Comparison of ENCODE assay signal across 1 cellular context in the genomic region with DNA sequence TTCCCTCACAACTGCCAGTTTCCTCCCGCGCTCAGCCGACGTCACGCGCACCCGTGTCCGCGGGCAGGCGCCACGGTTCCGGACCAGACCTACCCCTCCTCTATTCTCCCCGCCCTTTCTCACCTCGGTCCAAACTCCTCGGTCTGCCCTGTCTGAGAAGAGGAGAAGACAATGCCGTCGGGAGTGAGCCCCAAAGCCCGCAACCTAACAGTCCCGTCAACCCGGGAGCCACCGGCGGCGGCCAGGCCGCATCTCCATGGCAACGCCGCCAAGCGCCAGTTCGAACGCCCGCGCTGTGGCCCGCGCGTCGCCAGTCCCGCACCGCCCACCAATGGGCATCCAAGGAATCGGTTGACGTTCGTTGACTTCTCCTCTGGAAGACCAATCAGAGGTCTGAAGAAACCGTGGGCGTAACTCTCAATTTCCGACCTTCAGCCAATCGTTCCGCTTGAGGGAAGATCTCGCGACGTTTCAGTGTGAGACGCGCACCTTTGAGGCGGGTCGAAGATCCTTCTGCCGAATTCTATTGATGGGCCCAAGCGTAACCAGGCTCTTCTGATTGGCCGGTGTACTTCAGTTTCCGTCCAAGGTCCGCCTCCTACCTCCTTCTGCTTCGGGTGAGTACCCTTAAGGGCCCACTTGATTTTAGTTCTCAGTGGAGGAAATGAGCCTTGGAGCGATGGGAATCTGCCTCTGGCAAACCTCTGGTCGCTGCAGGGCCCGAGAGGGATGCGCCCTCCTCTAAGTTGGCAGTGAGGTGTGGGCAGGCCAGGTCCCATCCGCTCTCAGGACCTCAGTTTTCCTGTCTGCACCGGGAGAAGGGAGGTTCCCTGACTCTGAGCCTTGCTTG.
TF ChIP-seq lines count a peak whose summit lies in the region.

TSS of gene KIF24 (minus strand) at position 286 of the 850 bp plus-strand sequence. CDS start 17,922 bp downstream, outside the sequence.
TSS of gene NUDT2 (plus strand) at position 587 of the 850 bp plus-strand sequence. CDS start 9,471 bp downstream, outside the sequence.

TF ChIP-seq in HepG2, 621 proteins besides CTCF, POLR2A, EP300 and RAD21 (continued from another document and continues in another):
- TF ChIP-seq, protein P1, sequence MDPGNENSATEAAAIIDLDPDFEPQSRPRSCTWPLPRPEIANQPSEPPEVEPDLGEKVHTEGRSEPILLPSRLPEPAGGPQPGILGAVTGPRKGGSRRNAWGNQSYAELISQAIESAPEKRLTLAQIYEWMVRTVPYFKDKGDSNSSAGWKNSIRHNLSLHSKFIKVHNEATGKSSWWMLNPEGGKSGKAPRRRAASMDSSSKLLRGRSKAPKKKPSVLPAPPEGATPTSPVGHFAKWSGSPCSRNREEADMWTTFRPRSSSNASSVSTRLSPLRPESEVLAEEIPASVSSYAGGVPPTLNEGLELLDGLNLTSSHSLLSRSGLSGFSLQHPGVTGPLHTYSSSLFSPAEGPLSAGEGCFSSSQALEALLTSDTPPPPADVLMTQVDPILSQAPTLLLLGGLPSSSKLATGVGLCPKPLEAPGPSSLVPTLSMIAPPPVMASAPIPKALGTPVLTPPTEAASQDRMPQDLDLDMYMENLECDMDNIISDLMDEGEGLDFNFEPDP (CRISPR knock-in tag; conservative IDR thresholded peaks at IDR 0.05): no peak
- peak; percentile 65; the same call in 1 of the 2 replicates for TF ChIP-seq MIER3 (CRISPR knock-in tag; IDR thresholded peaks at IDR 0.05; ENCODE audit: borderline replicate concordance)
- TF ChIP-seq, protein P2, sequence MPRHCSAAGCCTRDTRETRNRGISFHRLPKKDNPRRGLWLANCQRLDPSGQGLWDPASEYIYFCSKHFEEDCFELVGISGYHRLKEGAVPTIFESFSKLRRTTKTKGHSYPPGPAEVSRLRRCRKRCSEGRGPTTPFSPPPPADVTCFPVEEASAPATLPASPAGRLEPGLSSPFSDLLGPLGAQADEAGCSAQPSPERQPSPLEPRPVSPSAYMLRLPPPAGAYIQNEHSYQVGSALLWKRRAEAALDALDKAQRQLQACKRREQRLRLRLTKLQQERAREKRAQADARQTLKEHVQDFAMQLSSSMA (CRISPR knock-in tag; IDR thresholded peaks at IDR 0.05): no peak
- TF ChIP-seq SSRP1 (CRISPR knock-in tag; IDR thresholded peaks at IDR 0.05): no peak
- TF ChIP-seq, protein P3, sequence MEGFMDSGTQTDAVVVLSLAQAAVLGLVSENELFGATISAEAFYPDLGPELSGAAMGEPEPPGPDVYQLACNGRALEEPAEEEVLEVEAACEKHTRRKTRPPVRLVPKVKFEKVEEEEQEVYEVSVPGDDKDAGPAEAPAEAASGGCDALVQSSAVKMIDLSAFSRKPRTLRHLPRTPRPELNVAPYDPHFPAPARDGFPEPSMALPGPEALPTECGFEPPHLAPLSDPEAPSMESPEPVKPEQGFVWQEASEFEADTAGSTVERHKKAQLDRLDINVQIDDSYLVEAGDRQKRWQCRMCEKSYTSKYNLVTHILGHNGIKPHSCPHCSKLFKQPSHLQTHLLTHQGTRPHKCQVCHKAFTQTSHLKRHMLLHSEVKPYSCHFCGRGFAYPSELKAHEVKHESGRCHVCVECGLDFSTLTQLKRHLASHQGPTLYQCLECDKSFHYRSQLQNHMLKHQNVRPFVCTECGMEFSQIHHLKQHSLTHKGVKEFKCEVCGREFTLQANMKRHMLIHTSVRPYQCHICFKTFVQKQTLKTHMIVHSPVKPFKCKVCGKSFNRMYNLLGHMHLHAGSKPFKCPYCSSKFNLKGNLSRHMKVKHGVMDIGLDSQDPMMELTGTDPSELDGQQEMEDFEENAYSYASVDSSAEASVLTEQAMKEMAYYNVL (CRISPR knock-in tag; IDR thresholded peaks at IDR 0.05; ENCODE audit: borderline replicate concordance): no peak
- peak; percentile 11; the same call in 1 of the 2 replicates for TF ChIP-seq ZFP1 (CRISPR knock-in tag; IDR thresholded peaks at IDR 0.05)
- 0 out of 2 replicates have a peak, but pooled peaks have one; percentile 16 for TF ChIP-seq ZHX1 (CRISPR knock-in tag; IDR thresholded peaks at IDR 0.05; ENCODE audit: low read depth)
- TF ChIP-seq SATB2 (CRISPR knock-in tag; IDR thresholded peaks at IDR 0.05): peak; percentile 44; the same call in 1 of the 2 replicates
- TF ChIP-seq EED (CRISPR knock-in tag; IDR thresholded peaks at IDR 0.05): no peak
- TF ChIP-seq ATF5 (CRISPR knock-in tag; IDR thresholded peaks at IDR 0.05; ENCODE audit: low read depth): no peak
- peak; percentile 24; the same call in 1 of the 2 replicates for TF ChIP-seq ZNF598 (CRISPR knock-in tag; IDR thresholded peaks at IDR 0.05; ENCODE audit: borderline replicate concordance)
- peak; percentile 65; the same call in 1 of the 2 replicates for TF ChIP-seq E2F2 (CRISPR knock-in tag; IDR thresholded peaks at IDR 0.05; ENCODE audit: borderline replicate concordance)
- no peak for TF ChIP-seq ZNF367 (CRISPR knock-in tag; IDR thresholded peaks at IDR 0.05; ENCODE audit: borderline replicate concordance)
- TF ChIP-seq KLF15 (CRISPR knock-in tag; IDR thresholded peaks at IDR 0.05; ENCODE audit: borderline replicate concordance): peak; percentile 53; the same call in 1 of the 2 replicates
- peak; percentile 26; the same call in 1 of the 2 replicates for TF ChIP-seq IRF2 (CRISPR knock-in tag; IDR thresholded peaks at IDR 0.05)
- TF ChIP-seq PHF8 (CRISPR knock-in tag; IDR thresholded peaks at IDR 0.05): peak; percentile 88
- no peak for TF ChIP-seq ZNF3 (CRISPR knock-in tag; IDR thresholded peaks at IDR 0.05)
- no peak for TF ChIP-seq ONECUT2 (CRISPR knock-in tag; IDR thresholded peaks at IDR 0.05)
- TF ChIP-seq ZNF430 (CRISPR knock-in tag; IDR thresholded peaks at IDR 0.05): no peak
- TF ChIP-seq XBP1 (CRISPR knock-in tag; IDR thresholded peaks at IDR 0.05): no peak
- TF ChIP-seq GATAD1 (CRISPR knock-in tag; IDR thresholded peaks at IDR 0.05): peak; percentile 84
- TF ChIP-seq ZNF232 (CRISPR knock-in tag; IDR thresholded peaks at IDR 0.05; ENCODE audit: borderline replicate concordance): no peak
- TF ChIP-seq, protein P4, sequence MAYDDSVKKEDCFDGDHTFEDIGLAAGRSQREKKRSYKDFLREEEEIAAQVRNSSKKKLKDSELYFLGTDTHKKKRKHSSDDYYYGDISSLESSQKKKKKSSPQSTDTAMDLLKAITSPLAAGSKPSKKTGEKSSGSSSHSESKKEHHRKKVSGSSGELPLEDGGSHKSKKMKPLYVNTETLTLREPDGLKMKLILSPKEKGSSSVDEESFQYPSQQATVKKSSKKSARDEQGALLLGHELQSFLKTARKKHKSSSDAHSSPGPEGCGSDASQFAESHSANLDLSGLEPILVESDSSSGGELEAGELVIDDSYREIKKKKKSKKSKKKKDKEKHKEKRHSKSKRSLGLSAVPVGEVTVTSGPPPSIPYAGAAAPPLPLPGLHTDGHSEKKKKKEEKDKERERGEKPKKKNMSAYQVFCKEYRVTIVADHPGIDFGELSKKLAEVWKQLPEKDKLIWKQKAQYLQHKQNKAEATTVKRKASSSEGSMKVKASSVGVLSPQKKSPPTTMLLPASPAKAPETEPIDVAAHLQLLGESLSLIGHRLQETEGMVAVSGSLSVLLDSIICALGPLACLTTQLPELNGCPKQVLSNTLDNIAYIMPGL (CRISPR knock-in tag; IDR thresholded peaks at IDR 0.05; ENCODE audit: borderline replicate concordance in 1 of 2, low read depth in 1 of 2): peak; percentile 28 to 55; a peak in 1 of 4 replicates
- no peak for TF ChIP-seq MAFG (CRISPR knock-in tag; IDR thresholded peaks at IDR 0.05)
- no peak for TF ChIP-seq ZNF562 (CRISPR knock-in tag; IDR thresholded peaks at IDR 0.05; ENCODE audit: borderline replicate concordance)
- no peak for TF ChIP-seq ZNF30 (CRISPR knock-in tag; IDR thresholded peaks at IDR 0.05)
- TF ChIP-seq MEIS1 (CRISPR knock-in tag; IDR thresholded peaks at IDR 0.05; ENCODE audit: borderline replicate concordance): peak; percentile 51; the same call in 1 of the 2 replicates
- TF ChIP-seq HDAC1 (CRISPR knock-in tag; IDR thresholded peaks at IDR 0.05): peak; percentile 99
- peak; percentile 48; the same call in 1 of the 2 replicates for TF ChIP-seq ELF1 (CRISPR knock-in tag; IDR thresholded peaks at IDR 0.05)
- no peak; the same call in 1 of the 2 replicates for TF ChIP-seq ZNF614 (CRISPR knock-in tag; IDR thresholded peaks at IDR 0.05; ENCODE audit: borderline replicate concordance)
- TF ChIP-seq HOXA5 (CRISPR knock-in tag; IDR thresholded peaks at IDR 0.05): peak; percentile 45; the same call in 1 of the 2 replicates
- TF ChIP-seq RBM39 (IDR thresholded peaks at IDR 0.05; ENCODE audit: low read depth, low read length, poor library complexity, severe bottlenecking): no peak
- TF ChIP-seq BCLAF1 (IDR thresholded peaks at IDR 0.05): no peak
- no peak for TF ChIP-seq ZNF335 (CRISPR knock-in tag; IDR thresholded peaks at IDR 0.05)
- peak; percentile 39; the same call in 1 of the 2 replicates for TF ChIP-seq NR2C2 (CRISPR knock-in tag; IDR thresholded peaks at IDR 0.05; ENCODE audit: borderline replicate concordance)
- TF ChIP-seq ZNF768 (CRISPR knock-in tag; IDR thresholded peaks at IDR 0.05): peak; percentile 29; the same call in 1 of the 2 replicates
- 0 out of 2 replicates have a peak, but pooled peaks have one; percentile 38 for TF ChIP-seq MXD3 (CRISPR knock-in tag; IDR thresholded peaks at IDR 0.05)
- no peak for TF ChIP-seq JARID2 (CRISPR knock-in tag; IDR thresholded peaks at IDR 0.05; ENCODE audit: insufficient replicate concordance)
- peak; percentile 22; the same call in 1 of the 2 replicates for TF ChIP-seq EHMT2 (IDR thresholded peaks at IDR 0.05; ENCODE audit: borderline replicate concordance, low read depth, low read length)
- no peak; the same call in 1 of the 2 replicates for TF ChIP-seq ZNF225 (CRISPR knock-in tag; IDR thresholded peaks at IDR 0.05)
- no peak for TF ChIP-seq PRDM4 (CRISPR knock-in tag; IDR thresholded peaks at IDR 0.05; ENCODE audit: borderline replicate concordance)
